In the genomic region with DNA sequence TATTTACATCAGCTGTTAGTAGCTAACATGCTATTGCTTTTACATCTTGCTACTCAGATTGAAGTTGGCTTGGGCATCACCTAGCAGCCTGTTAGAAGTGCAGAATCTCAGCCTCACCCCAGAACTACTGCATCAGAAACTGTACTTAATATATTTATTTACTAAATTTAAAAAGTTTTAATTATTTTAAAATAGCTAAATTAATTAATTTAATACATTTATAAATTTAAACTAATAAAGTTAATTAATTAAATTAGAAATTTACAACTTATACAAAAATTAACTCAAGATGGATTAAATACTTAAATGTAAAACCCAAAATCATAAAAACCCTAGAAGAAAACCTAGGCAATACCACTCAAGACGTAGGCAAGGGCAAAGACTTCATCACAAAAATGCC, we compare ENCODE assay signal across 33 cellular contexts.
"Had no signal": no experiment of that assay in that cellular context is flagged by ENCODE, and none has a peak within 500 bp of the region (broad histone marks: within the 10 kb centered on the region; RNA-seq: fewer than 3 reads in every experiment).

No MANE protein-coding gene starts in this region.

- H3K4me3 Mint-ChIP-seq: activated CD4-positive, alpha-beta memory T cell treated with anti-CD3 and anti-CD28 coated beads for 36 hours; activated CD4-positive, alpha-beta T cell treated with anti-CD3 and anti-CD28 coated beads, Interleukin-2, amount 10 ng/mL, durations not matched to agents 24 days and 14 days; activated CD8-positive, alpha-beta T cell treated with anti-CD3 and anti-CD28 coated beads for 36 hours; activated naive CD4-positive, alpha-beta T cell treated with anti-CD3 and anti-CD28 coated beads for 36 hours; activated naive CD8-positive, alpha-beta T cell treated with anti-CD3 and anti-CD28 coated beads for 36 hours; activated T-cell treated with anti-CD3 and anti-CD28 coated beads, Interleukin-2, amount 50 U/mL, for 4 hours; activated T-cell treated with anti-CD3 and anti-CD28 coated beads, Interleukin-2, amount 50 U/mL, for 72 hours; activated T-helper 1 cell treated with anti-CD3 and anti-CD28 coated beads, Interleukin-12 subunit alpha, Interleukin-12 subunit beta, Interleukin-2, Interleukin-4 antibody, amounts not matched to agents 30 ng/mL and 10 ng/mL and 1 ng/mL, durations not matched to agents 14 hours and 24 hours and 36 hours; activated T-helper 17 cell treated with anti-CD3 and anti-CD28 coated beads, Interleukin-2, amount 50 U/mL, for 72 hours; T-cell; T-helper 2 cell treated with Interferon-gamma antibody and Interleukin-4, amounts not matched to agents 5 μg/mL and 100 μg/mL, for 36 hours had no signal

- DNase-seq: activated CD4-positive, alpha-beta memory T cell treated with anti-CD3 and anti-CD28 coated beads for 36 hours; activated CD4-positive, alpha-beta T cell treated with anti-CD3 and anti-CD28 coated beads for 4 hours; activated CD4-positive, alpha-beta T cell treated with anti-CD3 and anti-CD28 coated beads, Interleukin-2, amount 10 ng/mL, durations not matched to agents 24 days and 14 days; activated CD4-positive, alpha-beta T cell treated with anti-CD3 and anti-CD28 coated beads, Interleukin-2, amount 50 U/mL, for 1 hour; activated CD4-positive, alpha-beta T cell treated with anti-CD3 and anti-CD28 coated beads, Interleukin-2, amount 50 U/mL, for 4 hours; activated CD4-positive, CD25-positive, alpha-beta regulatory T cell; activated CD4-positive, CD25-positive, alpha-beta regulatory T cell treated with anti-CD3 and anti-CD28 coated beads, Interleukin-2, amount 50 U/mL, for 72 hours; activated CD8-positive, alpha-beta memory T cell treated with anti-CD3 and anti-CD28 coated beads, Interleukin-2, amount 50 U/mL, for 4 hours; activated CD8-positive, alpha-beta T cell treated with anti-CD3 and anti-CD28 coated beads for 36 hours; activated effector memory CD4-positive, alpha-beta T cell treated with anti-CD3 and anti-CD28 coated beads, Interleukin-2, amount 50 U/mL, for 16 hours; activated gamma-delta T cell treated with Interleukin-2 at 50 U/mL for 16 hours; activated naive CD4-positive, alpha-beta T cell; activated naive CD4-positive, alpha-beta T cell treated with anti-CD3 and anti-CD28 coated beads for 36 hours; activated naive CD4-positive, alpha-beta T cell treated with anti-CD3 and anti-CD28 coated beads, Interleukin-2, amount 50 U/mL, for 16 hours; activated naive CD8-positive, alpha-beta T cell treated with anti-CD3 and anti-CD28 coated beads for 36 hours; activated T-cell treated with anti-CD3 and anti-CD28 coated beads for 4 hours; activated T-cell treated with anti-CD3 and anti-CD28 coated beads, Interleukin-2, amount 50 U/mL, for 1 hour; activated T-cell treated with anti-CD3 and anti-CD28 coated beads, Interleukin-2, amount 50 U/mL, for 4 hours; activated T-cell treated with anti-CD3 and anti-CD28 coated beads, Interleukin-2, amount 50 U/mL, for 72 hours; adrenal gland; amniotic stem cell; aorta; body of pancreas; brain microvascular endothelial cell; T-cell; T-helper 2 cell; T-helper 9 cell had no signal

- H3K36me3 Mint-ChIP-seq: activated CD4-positive, alpha-beta memory T cell treated with anti-CD3 and anti-CD28 coated beads for 36 hours; activated naive CD4-positive, alpha-beta T cell treated with anti-CD3 and anti-CD28 coated beads, Interleukin-2, amount 50 U/mL, for 72 hours; activated naive CD8-positive, alpha-beta T cell treated with anti-CD3 and anti-CD28 coated beads for 36 hours; T-cell had no signal

- H3K9me3 Mint-ChIP-seq: activated CD4-positive, alpha-beta memory T cell treated with anti-CD3 and anti-CD28 coated beads for 36 hours; activated CD4-positive, alpha-beta T cell treated with anti-CD3 and anti-CD28 coated beads, Interleukin-2, amount 10 ng/mL, durations not matched to agents 24 days and 14 days; activated CD8-positive, alpha-beta T cell treated with anti-CD3 and anti-CD28 coated beads for 36 hours; activated naive CD4-positive, alpha-beta T cell treated with anti-CD3 and anti-CD28 coated beads for 36 hours; activated naive CD4-positive, alpha-beta T cell treated with anti-CD3 and anti-CD28 coated beads, Interleukin-2, amount 50 U/mL, for 72 hours; activated naive CD8-positive, alpha-beta T cell treated with anti-CD3 and anti-CD28 coated beads for 36 hours; activated T-cell treated with anti-CD3 and anti-CD28 coated beads, Interleukin-2, amount 50 U/mL, for 4 hours; activated T-cell treated with anti-CD3 and anti-CD28 coated beads, Interleukin-2, amount 50 U/mL, for 72 hours; activated T-helper 1 cell treated with anti-CD3 and anti-CD28 coated beads, Interleukin-12 subunit alpha, Interleukin-12 subunit beta, Interleukin-2, Interleukin-4 antibody, amounts not matched to agents 30 ng/mL and 10 ng/mL and 1 ng/mL, durations not matched to agents 14 hours and 24 hours and 36 hours; activated T-helper 17 cell treated with anti-CD3 and anti-CD28 coated beads, Interleukin-2, amount 50 U/mL, for 72 hours; T-cell; T-helper 2 cell treated with Interferon-gamma antibody and Interleukin-4, amounts not matched to agents 5 μg/mL and 100 μg/mL, for 36 hours had no signal

- ATAC-seq: activated CD8-positive, alpha-beta T cell treated with anti-CD3 and anti-CD28 coated beads for 36 hours; activated naive CD4-positive, alpha-beta T cell treated with anti-CD3 and anti-CD28 coated beads, Interleukin-2, amount 50 U/mL, for 72 hours; activated T-cell treated with anti-CD3 and anti-CD28 coated beads, Interleukin-2, amount 50 U/mL, for 4 hours; activated T-cell treated with anti-CD3 and anti-CD28 coated beads, Interleukin-2, amount 50 U/mL, for 72 hours; activated T-helper 17 cell treated with anti-CD3 and anti-CD28 coated beads, Interleukin-2, amount 50 U/mL, for 72 hours; body of pancreas; T-cell had no signal

- H3K27ac Mint-ChIP-seq: activated CD4-positive, alpha-beta memory T cell treated with anti-CD3 and anti-CD28 coated beads for 36 hours; activated CD4-positive, alpha-beta T cell treated with anti-CD3 and anti-CD28 coated beads, Interleukin-2, amount 10 ng/mL, durations not matched to agents 24 days and 14 days; activated CD8-positive, alpha-beta T cell treated with anti-CD3 and anti-CD28 coated beads for 36 hours; activated naive CD4-positive, alpha-beta T cell treated with anti-CD3 and anti-CD28 coated beads for 36 hours; activated naive CD4-positive, alpha-beta T cell treated with anti-CD3 and anti-CD28 coated beads, Interleukin-2, amount 50 U/mL, for 72 hours; activated naive CD8-positive, alpha-beta T cell treated with anti-CD3 and anti-CD28 coated beads for 36 hours; activated T-cell treated with anti-CD3 and anti-CD28 coated beads, Interleukin-2, amount 50 U/mL, for 72 hours; activated T-helper 1 cell treated with anti-CD3 and anti-CD28 coated beads, Interleukin-12 subunit alpha, Interleukin-12 subunit beta, Interleukin-2, Interleukin-4 antibody, amounts not matched to agents 30 ng/mL and 10 ng/mL and 1 ng/mL, durations not matched to agents 14 hours and 24 hours and 36 hours; activated T-helper 17 cell treated with anti-CD3 and anti-CD28 coated beads, Interleukin-2, amount 50 U/mL, for 72 hours; T-cell; T-helper 2 cell treated with Interferon-gamma antibody and Interleukin-4, amounts not matched to agents 5 μg/mL and 100 μg/mL, for 36 hours had no signal

- H3K27me3 Mint-ChIP-seq: activated CD4-positive, alpha-beta memory T cell treated with anti-CD3 and anti-CD28 coated beads for 36 hours; activated CD8-positive, alpha-beta T cell treated with anti-CD3 and anti-CD28 coated beads for 36 hours; activated naive CD8-positive, alpha-beta T cell treated with anti-CD3 and anti-CD28 coated beads for 36 hours; activated T-helper 17 cell treated with anti-CD3 and anti-CD28 coated beads, Interleukin-2, amount 50 U/mL, for 72 hours; T-cell had no signal

- FAIRE-seq: astrocyte, TTC549 had no signal
